ENCODE assay signal across 1 cellular context in the genomic region with DNA sequence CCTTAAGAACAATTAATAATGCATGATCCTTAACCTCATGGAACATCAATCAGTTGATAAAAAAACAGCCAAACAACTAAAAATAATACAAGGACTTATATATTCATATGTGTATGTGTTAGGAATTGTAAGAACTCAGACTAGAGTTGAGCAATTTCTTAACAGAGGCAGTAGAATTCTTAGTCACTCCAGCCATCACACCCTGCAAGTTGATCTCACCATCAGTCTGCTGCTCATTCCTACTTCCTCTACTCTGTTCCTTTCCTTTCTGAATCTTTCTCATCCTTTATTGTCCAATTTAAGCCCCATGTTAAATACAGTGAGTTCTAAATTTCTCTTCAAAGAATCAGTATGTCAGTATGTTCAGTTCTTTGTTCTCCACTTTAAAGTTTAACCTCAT.
A peak's percentile ranks its signal among the peaks of the same experiment; 100 is the strongest.
TF ChIP-seq lines count a peak whose summit lies in the region.

No MANE protein-coding gene starts in this region.

TF ChIP-seq in GM12891, 5 proteins besides CTCF, POLR2A, EP300 and RAD21:
- TF ChIP-seq POLR2AphosphoS5 (IDR thresholded peaks at IDR 0.05; ENCODE audit: low read depth, low read length) = no peak
- TF ChIP-seq TAF1 (IDR thresholded peaks at IDR 0.05; ENCODE audit: low read depth, low read length) = no peak
- TF ChIP-seq SPI1 (IDR thresholded peaks at IDR 0.05; ENCODE audit: low read depth, low read length) = peak; percentile 52; the same call in 1 of the 2 replicates
- TF ChIP-seq POU2F2 (IDR thresholded peaks at IDR 0.05; ENCODE audit: low read depth, low read length) = no peak
